In the genomic region with DNA sequence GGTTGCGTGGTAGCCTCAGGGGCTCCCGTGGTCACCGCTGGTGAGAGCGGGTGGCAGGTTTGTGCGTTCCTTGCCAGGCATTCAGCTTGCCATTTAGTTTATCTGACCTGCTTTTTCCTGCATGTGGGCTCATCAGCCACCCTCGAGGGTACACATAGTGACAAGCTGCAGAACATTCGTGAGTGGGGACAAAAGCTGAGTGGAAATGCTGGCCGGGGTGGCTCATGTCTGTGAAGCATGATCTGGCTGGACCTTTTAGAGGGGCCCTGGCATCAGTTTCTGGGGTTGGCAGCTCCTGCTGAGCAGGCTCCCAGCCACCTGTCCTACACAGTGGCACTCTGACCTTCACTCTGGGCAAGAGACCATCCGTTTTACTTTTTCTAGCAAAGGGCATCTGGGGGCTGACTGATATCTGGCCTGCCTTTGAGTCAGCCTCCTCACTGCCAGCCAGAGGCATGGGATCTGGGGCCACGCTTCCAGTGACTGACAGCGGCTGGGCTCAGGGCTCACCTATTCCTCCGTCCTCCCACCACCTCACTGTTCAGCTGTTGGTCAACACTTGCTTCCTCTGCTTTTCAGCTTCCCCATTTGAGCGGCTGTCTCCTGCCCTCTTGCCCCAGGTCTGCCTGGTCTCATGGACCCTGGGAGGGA, we compare ENCODE assay signal across 13 cellular contexts.
DNase-seq lines count a peak whose midpoint lies in the region; ATAC-seq and TF ChIP-seq lines count a peak whose summit lies in the region.
"Had no signal": no experiment of that assay in that cellular context is flagged by ENCODE, and none has a peak within 500 bp of the region (broad histone marks: within the 10 kb centered on the region; RNA-seq: fewer than 3 reads in every experiment).

No MANE protein-coding gene starts in this region.

- BruUV-seq in PC-3 (replicated peaks; lab: Mats Ljungman, UMichigan) = no TSS peak

- no peak overlapping the region for H2AFZ ChIP-seq in PC-3 (ENCODE audit: low read length)
- H2AFZ ChIP-seq: neural progenitor cell had no signal

- H3K4me1 ChIP-seq in PC-3 (ENCODE audit: insufficient read depth, low read length) = peaks cover 18% of the 10 kb centered on the region
- H3K4me1 ChIP-seq in heart right ventricle = peaks cover 0 to 35% (median 16%) of the 10 kb centered on the region in 9 donors
- peaks cover 55% of the 10 kb centered on the region for H3K4me1 ChIP-seq in thymus (ENCODE audit: control insufficient read depth, insufficient read depth, low read length)

- no peak for DNase-seq in Right ventricle myocardium inferior (ENCODE audit: missing footprints)
- DNase-seq in cardiac septum (ENCODE audit: low spot score) = no peak
- no peak for DNase-seq in PC-3
- DNase-seq in heart right ventricle = no peak
- no peak for DNase-seq in NCI-H2081 (lab: John Stamatoyannopoulos, UW)
- DNase-seq in HuH-7.5 (ENCODE audit: low spot score) = no peak
- no peak for DNase-seq in A172 (ENCODE audit: low spot score)
- DNase-seq: kidney; stimulated activated CD4-positive, alpha-beta T cell treated with anti-CD3 and anti-CD28 coated beads, Interleukin-15, amount 100 ng/mL, for 24 hours; T1000 had no signal

- H3K4me3 ChIP-seq in PC-3 (ENCODE audit: low read length) = no peak overlapping the region
- no peak overlapping the region for H3K4me3 ChIP-seq in heart right ventricle
- peak overlapping the region; percentile 52 for H3K4me3 ChIP-seq in thymus (ENCODE audit: low read length)
- H3K4me3 ChIP-seq: GM12878, neural progenitor cell had no signal

- TF ChIP-seq CTCF in PC-3 (conservative IDR thresholded peaks at IDR 0.05; ENCODE audit: low read depth, low read length) (no peak), heart right ventricle (IDR thresholded peaks at IDR 0.05) (no peak)

- H3K9ac ChIP-seq in PC-3 (ENCODE audit: low read length) = no peak overlapping the region
- H3K9ac ChIP-seq: neural progenitor cell had no signal

- H3K27ac ChIP-seq in PC-3 (ENCODE audit: low read length) = no peak overlapping the region
- H3K27ac ChIP-seq in heart right ventricle = peak overlapping the region in 1 of 10 donors; percentile 13
- no peak overlapping the region for H3K27ac ChIP-seq in thymus (ENCODE audit: low read depth)
- H3K27ac ChIP-seq: neural progenitor cell had no signal

- CTCF ChIA-PET in PC-3 (lab: Charles Lee) = no interaction called here

- H3K79me2 ChIP-seq in PC-3 (ENCODE audit: low read length) = no peaks in the 10 kb centered on the region

- H3K36me3 ChIP-seq in PC-3 (ENCODE audit: low read depth, low read length) (no peaks in the 10 kb centered on the region), heart right ventricle (no peaks in the 10 kb centered on the region), thymus (ENCODE audit: control insufficient read depth, insufficient read depth) (no peaks in the 10 kb centered on the region)
- H3K36me3 ChIP-seq: neural progenitor cell had no signal

- H4K20me1 ChIP-seq in PC-3 (ENCODE audit: low read length) = no peaks in the 10 kb centered on the region

- H3K4me2 ChIP-seq in PC-3 (ENCODE audit: low read length) = peak overlapping the region; percentile 52; the same call in 1 of the 2 replicates
- H3K4me2 ChIP-seq: neural progenitor cell had no signal

- POLR2A ChIA-PET in PC-3 (lab: Charles Lee; ENCODE audit: unreplicated experiment) = no interaction called here

- H3K9me3 ChIP-seq in PC-3 (ENCODE audit: low read length) (no peaks in the 10 kb centered on the region), heart right ventricle (peaks cover 0 to under 1% (median 0%) of the 10 kb centered on the region in 11 donors), thymus (ENCODE audit: control insufficient read depth) (no peaks in the 10 kb centered on the region)

- no peaks in the 10 kb centered on the region for H3F3A ChIP-seq in PC-3 (ENCODE audit: low read length, unreplicated experiment)

- peak; percentile 28 for ATAC-seq in Right ventricle myocardium inferior
- ATAC-seq in PC-3 = no peak
- ATAC-seq in heart right ventricle = peak in 6 of 8 donors; percentile 44 to 82 (median 64)
- ATAC-seq: GM12878 had no signal

- WGBS in heart right ventricle, 2 donors = 59 to 67% methylated on average over 13 of the region's 13 CpGs
- 84% methylated on average over 13 of the region's 13 CpGs for WGBS in thymus

- no peaks in the 10 kb centered on the region for H3K9me2 ChIP-seq in PC-3 (replicated peaks; ENCODE audit: low read length)

- H3K27me3 ChIP-seq in PC-3 (ENCODE audit: low read length) = no peaks in the 10 kb centered on the region
- H3K27me3 ChIP-seq in heart right ventricle = no peaks in the 10 kb centered on the region
- no peaks in the 10 kb centered on the region for H3K27me3 ChIP-seq in thymus (ENCODE audit: control insufficient read depth, insufficient read depth)
- H3K27me3 ChIP-seq: neural progenitor cell had no signal

- intact Hi-C loops in Right ventricle myocardium inferior (cut with DNase I) = no loop called here
- intact Hi-C loops in cardiac septum (cut with DNase I) = no loop called here
- intact Hi-C loops in PC-3 (cut with micrococcal nuclease) = no loop called here
- intact Hi-C loops in heart right ventricle (cut with DNase I) = no loop called here
